ENCODE assay signal across 8 cellular contexts in the genomic region with DNA sequence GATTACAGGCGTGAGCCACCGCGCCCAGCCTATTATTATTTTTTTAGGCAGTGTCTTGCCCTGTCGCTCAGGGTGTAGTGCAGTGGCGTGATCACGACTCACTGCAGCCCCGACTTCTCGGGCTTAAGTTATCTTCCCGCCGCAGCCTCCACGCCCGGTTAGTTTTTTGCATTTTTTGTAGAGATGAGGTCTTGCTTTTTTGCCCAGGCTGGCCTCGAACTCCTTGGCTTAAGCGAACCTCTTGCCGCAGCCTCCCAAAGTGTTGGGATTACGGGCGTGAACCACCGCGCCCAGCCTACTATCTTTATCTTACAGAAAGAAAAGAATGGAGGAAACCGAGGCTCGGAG. TPM values are rescaled to one million over a fixed set of nuclear protein-coding genes. Genes with fewer than 3 reads are reported as not detected.
DNase-seq lines count a peak whose midpoint lies in the region; ATAC-seq and TF ChIP-seq lines count a peak whose summit lies in the region.

No MANE protein-coding gene starts in this region.

- 0 to 2% methylated on average over 3 to 21 of the region's 21 CpGs for WGBS in body of pancreas, 2 donors
- WGBS in mesodermal cell (ENCODE audit: insufficient coverage in 2 of 2), 2 experiments = 14 to 49% methylated on average over 4 to 13 of the region's 21 CpGs

- no peak for DNase-seq in A673 (ENCODE audit: low spot score)
- DNase-seq in body of pancreas = peak in 1 of 4 donors; percentile 20
- DNase-seq in ureter (ENCODE audit: low spot score) = no peak
- no peak for DNase-seq in posterior vena cava (ENCODE audit: low spot score)
- DNase-seq in activated effector memory CD4-positive, alpha-beta T cell treated with anti-CD3 and anti-CD28 coated beads, Interleukin-2, amount 50 U/mL, for 16 hours = no peak
- no peak for DNase-seq in SIG-M5 (lab: John Stamatoyannopoulos, UW)

- peaks cover 9% of the 10 kb centered on the region for H3K4me1 ChIP-seq in A673 (ENCODE audit: insufficient read depth, low read length, poor library complexity, severe bottlenecking)
- H3K4me1 ChIP-seq in body of pancreas = peaks cover 53% of the 10 kb centered on the region
- no peaks in the 10 kb centered on the region for H3K4me1 ChIP-seq in mesodermal cell (ENCODE audit: control insufficient read depth, insufficient read depth, low read length, poor library complexity, severe bottlenecking)

- BruUV-seq in A673 (replicated peaks; lab: Mats Ljungman, UMichigan) = TSS peak; percentile 89

- no peak for TF ChIP-seq CTCF in A673 (conservative IDR thresholded peaks at IDR 0.05; ENCODE audit: low read depth, low read length)
- TF ChIP-seq CTCF in body of pancreas (IDR thresholded peaks at IDR 0.05) = no peak

- POLR2A ChIA-PET in A673 (lab: Charles Lee; ENCODE audit: low non-redundant PET) = no interaction called here

- H3K9me3 ChIP-seq in A673 (ENCODE audit: low read depth, low read length, poor library complexity, severe bottlenecking) (no peaks in the 10 kb centered on the region), body of pancreas (no peaks in the 10 kb centered on the region), mesodermal cell (ENCODE audit: control insufficient read depth, low read length) (no peaks in the 10 kb centered on the region)

- peak overlapping the region; percentile 93 for H3K27ac ChIP-seq in A673 (ENCODE audit: low read depth, low read length, poor library complexity, severe bottlenecking)
- peak overlapping the region; percentile 97 to 100 (median 98) for H3K27ac ChIP-seq in body of pancreas
- H3K27ac ChIP-seq in mesodermal cell (ENCODE audit: low read depth, low read length, severe bottlenecking) = peak overlapping the region; percentile 97

- H3K36me3 ChIP-seq in A673 (ENCODE audit: insufficient read depth, low read length, poor library complexity, severe bottlenecking) (no peaks in the 10 kb centered on the region), body of pancreas (replicated peaks in 1 of 2; ENCODE audit: insufficient read depth in 1 of 2, low read depth in 2 of 2) (no peaks in the 10 kb centered on the region), mesodermal cell (ENCODE audit: control insufficient read depth, insufficient read depth, low read length) (peaks cover 22% of the 10 kb centered on the region)

- H3K4me3 ChIP-seq in A673 (ENCODE audit: low read depth, low read length, poor library complexity, severe bottlenecking) (peak overlapping the region; percentile 100), body of pancreas (peak overlapping the region; percentile 75 to 96), mesodermal cell (ENCODE audit: extremely low read depth, insufficient read depth, low read length, poor library complexity, severe bottlenecking) (peak overlapping the region; percentile 84)

- intact Hi-C loops in A673 (cut with micrococcal nuclease; ENCODE audit: unreplicated experiment) = loop anchor here (10.0 kb wide), 1 partner anchor 593 kb away; no protein-coding TSS in a partner anchor
- intact Hi-C loops in body of pancreas (cut with DNase I) = no loop called here
- intact Hi-C loops in posterior vena cava (cut with DNase I) = no loop called here

- TF ChIP-seq POLR2A in body of pancreas (IDR thresholded peaks at IDR 0.05) = no peak

- CTCF ChIA-PET in A673 (lab: Charles Lee) = interaction anchor here (0.6 kb wide), 1 partner anchor 225 kb away, joined by 3 read pairs; no protein-coding TSS in a partner anchor

- H3K27me3 ChIP-seq in A673 (replicated peaks; ENCODE audit: insufficient read depth, low read depth, low read length, poor library complexity) (no peaks in the 10 kb centered on the region), body of pancreas (no peaks in the 10 kb centered on the region)

- ATAC-seq in HG03135 (IDR thresholded peaks at IDR 0.05; ENCODE audit: unreplicated experiment) (peak; percentile 1), body of pancreas (no peak)

RNA-seq across cellular contexts. Expression of a gene that starts 0.5 kb away (rescaled TPM):
- total RNA-seq in A673 (2021) (157 and 158 TPM in 2 replicates), body of pancreas (10 to 100 TPM; 31.6 to 47.1 TPM), ureter (108 TPM), posterior vena cava (100 to 1,000 TPM; 139 to 204 TPM)
- 70.3 TPM for polyA plus RNA-seq in mesodermal cell (2013, experiment 1 of 2)
- 69.8 TPM for polyA plus RNA-seq in mesodermal cell (2013, experiment 2 of 2)

RNA-seq across cellular contexts. Expression of a gene that starts 8.8 kb away (rescaled TPM):
- total RNA-seq in A673 (2021) (1,517 and 1,605 TPM in 2 replicates), body of pancreas (100 to 1,000 TPM; 864 to 931 TPM), ureter (1,403 TPM), posterior vena cava (100 to 1,000 TPM; 889 to 892 TPM)
- polyA plus RNA-seq in mesodermal cell (2013, experiment 1 of 2) = 2,211 TPM
- polyA plus RNA-seq in mesodermal cell (2013, experiment 2 of 2) = 2,325 TPM

RNA-seq across cellular contexts. Expression of a gene that starts 36.0 kb away (rescaled TPM):
- 45.3 and 52.1 TPM in 2 replicates for total RNA-seq in A673 (2021)
- 10 to 100 TPM; 23.3 to 45.2 TPM for total RNA-seq in body of pancreas
- polyA plus RNA-seq in mesodermal cell (2013, experiment 1 of 2) = 17.5 TPM
- polyA plus RNA-seq in mesodermal cell (2013, experiment 2 of 2) = 15.4 TPM
- 68.2 TPM for total RNA-seq in ureter
- 10 to 100 TPM; 46.7 to 47.9 TPM for total RNA-seq in posterior vena cava
